In genomic region chr16:81149614-81150013, GRCh38 we compare ENCODE assay signal across 33 cellular contexts.
"Had no signal": no experiment of that assay in that cellular context is flagged by ENCODE, and none has a peak within 500 bp of the region (broad histone marks: within the 10 kb centered on the region; RNA-seq: fewer than 3 reads in every experiment).

No MANE protein-coding gene starts in this region.

- H3K27me3 ChIP-seq: body of pancreas, breast epithelium had no signal

- FAIRE-seq: astrocyte, TTC549 had no signal

- H3K27ac ChIP-seq: adrenal gland, body of pancreas, brain microvascular endothelial cell, breast epithelium, VCaP had no signal

- H3K4me3 ChIP-seq: adrenal gland, body of pancreas, breast epithelium had no signal

- H3K36me3 ChIP-seq: adrenal gland, brain microvascular endothelial cell, breast epithelium had no signal

- DNase-seq: activated B cell treated with CpG ODN at 0.5 μM for 24 hours; activated CD4-positive, alpha-beta memory T cell treated with anti-CD3 and anti-CD28 coated beads for 36 hours; activated CD4-positive, alpha-beta T cell treated with anti-CD3 and anti-CD28 coated beads for 4 hours; activated CD4-positive, alpha-beta T cell treated with anti-CD3 and anti-CD28 coated beads, Interleukin-2, amount 10 ng/mL, durations not matched to agents 24 days and 14 days; activated CD4-positive, alpha-beta T cell treated with anti-CD3 and anti-CD28 coated beads, Interleukin-2, amount 50 U/mL, for 1 hour; activated CD4-positive, alpha-beta T cell treated with anti-CD3 and anti-CD28 coated beads, Interleukin-2, amount 50 U/mL, for 4 hours; activated CD4-positive, CD25-positive, alpha-beta regulatory T cell treated with anti-CD3 and anti-CD28 coated beads, Interleukin-2, amount 50 U/mL, for 72 hours; activated CD8-positive, alpha-beta memory T cell treated with anti-CD3 and anti-CD28 coated beads, Interleukin-2, amount 50 U/mL, for 4 hours; activated CD8-positive, alpha-beta T cell treated with anti-CD3 and anti-CD28 coated beads for 36 hours; activated effector memory CD4-positive, alpha-beta T cell treated with anti-CD3 and anti-CD28 coated beads, Interleukin-2, amount 50 U/mL, for 16 hours; activated gamma-delta T cell treated with Interleukin-2 at 50 U/mL for 16 hours; activated naive CD4-positive, alpha-beta T cell; activated naive CD4-positive, alpha-beta T cell treated with anti-CD3 and anti-CD28 coated beads for 36 hours; activated naive CD4-positive, alpha-beta T cell treated with anti-CD3 and anti-CD28 coated beads, Interleukin-2, amount 50 U/mL, for 16 hours; activated naive CD8-positive, alpha-beta T cell treated with anti-CD3 and anti-CD28 coated beads for 36 hours; activated T-cell treated with anti-CD3 and anti-CD28 coated beads for 4 hours; activated T-cell treated with anti-CD3 and anti-CD28 coated beads, Interleukin-2, amount 50 U/mL, for 1 hour; activated T-cell treated with anti-CD3 and anti-CD28 coated beads, Interleukin-2, amount 50 U/mL, for 4 hours; activated T-cell treated with anti-CD3 and anti-CD28 coated beads, Interleukin-2, amount 50 U/mL, for 72 hours; adrenal gland; amniotic stem cell; aorta; body of pancreas; brain microvascular endothelial cell; central memory CD4-positive, alpha-beta T cell; T-helper 2 cell; T-helper 9 cell had no signal

- H3K9me3 ChIP-seq: adrenal gland, body of pancreas, breast epithelium had no signal

- ATAC-seq: activated CD8-positive, alpha-beta T cell treated with anti-CD3 and anti-CD28 coated beads for 36 hours; activated naive CD4-positive, alpha-beta T cell treated with anti-CD3 and anti-CD28 coated beads, Interleukin-2, amount 50 U/mL, for 72 hours; activated T-cell treated with anti-CD3 and anti-CD28 coated beads, Interleukin-2, amount 50 U/mL, for 4 hours; activated T-cell treated with anti-CD3 and anti-CD28 coated beads, Interleukin-2, amount 50 U/mL, for 72 hours; activated T-helper 17 cell treated with anti-CD3 and anti-CD28 coated beads, Interleukin-2, amount 50 U/mL, for 72 hours; body of pancreas had no signal

- H3K4me1 ChIP-seq: adrenal gland, body of pancreas, breast epithelium had no signal
